In the genomic region with DNA sequence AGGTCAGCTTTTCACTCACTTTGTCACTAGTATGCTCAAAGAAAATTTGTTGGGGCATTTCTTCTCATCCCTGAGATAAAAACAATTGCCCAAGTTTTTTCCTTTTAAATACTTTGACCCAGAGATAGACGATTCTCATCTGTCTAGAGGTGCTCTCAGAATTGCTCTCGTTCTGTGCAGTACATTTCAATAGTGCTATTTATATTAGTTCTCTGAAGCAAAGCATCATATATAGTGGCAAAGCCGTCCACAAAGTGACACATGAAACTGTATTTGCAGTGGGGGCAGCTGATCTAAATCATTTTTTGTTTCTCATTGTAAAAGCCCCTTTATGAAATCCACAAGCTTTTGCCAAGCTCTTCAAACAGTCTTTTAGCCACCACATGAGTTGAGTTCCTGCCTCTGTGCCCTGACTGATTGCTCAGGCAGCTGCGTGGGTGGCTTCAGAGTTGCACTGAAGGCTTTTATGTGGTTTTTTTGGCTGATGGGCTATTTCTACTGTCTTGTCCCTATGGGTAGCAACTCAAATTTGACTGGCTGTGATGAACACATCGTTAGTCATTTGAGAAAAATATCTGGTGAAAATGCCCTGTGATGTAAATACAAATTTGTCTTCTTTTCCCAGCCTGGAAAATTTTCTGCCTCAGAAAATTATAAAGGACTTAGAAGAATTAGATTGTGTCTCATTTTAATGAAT, we compare ENCODE assay signal across 8 cellular contexts.
DNase-seq lines count a peak whose midpoint lies in the region; ATAC-seq, FAIRE-seq and TF ChIP-seq lines count a peak whose summit lies in the region.

No MANE protein-coding gene starts in this region.

- H2AFZ ChIP-seq in K562 (ENCODE audit: low read depth, low read length) = no peak overlapping the region

- no peaks in the 10 kb centered on the region for H3K79me2 ChIP-seq in K562 (ENCODE audit: control insufficient read depth, insufficient read depth, low read length)

- peak; percentile 21 to 34 for DNase-seq in SJCRH30
- DNase-seq in K562 (ENCODE audit: extremely low read depth in 1 of 4, low spot score in 3 of 4) = peak in 1 of 4 experiments; percentile 11
- peak; percentile 60 to 81 for DNase-seq in stimulated activated CD4-positive, alpha-beta T cell treated with anti-CD3 and anti-CD28 coated beads, Interleukin-4, amount 100 ng/mL, for 4 hours
- DNase-seq in esophagus squamous epithelium (lab: John Stamatoyannopoulos, UW) = no peak
- no peak for DNase-seq in DMS53 (lab: John Stamatoyannopoulos, UW)
- DNase-seq in NCI-H1092 treated with DMSO at 0.1 percent for 48 hours (lab: John Stamatoyannopoulos, UW) = no peak

- in situ Hi-C loops in K562 (cut with MboI) = no loop called here

- TF ChIP-seq POLR2A in K562 (conservative IDR thresholded peaks at IDR 0.05) (no peak), esophagus squamous epithelium (IDR thresholded peaks at IDR 0.05) (no peak)

- H3K4me1 ChIP-seq in SJCRH30 = no peaks in the 10 kb centered on the region
- H3K4me1 ChIP-seq in K562 (replicated peaks in 1 of 2; ENCODE audit: control insufficient read depth in 2 of 2, insufficient read depth in 2 of 2, low read length in 2 of 2) = no peaks in the 10 kb centered on the region
- peaks cover 0 to 13% (median 0%) of the 10 kb centered on the region in 3 donors for H3K4me1 ChIP-seq in esophagus squamous epithelium

- no peaks in the 10 kb centered on the region for H3K27me3 ChIP-seq in SJCRH30
- H3K27me3 ChIP-seq in K562 (ENCODE audit: control insufficient read depth in 2 of 2, insufficient read depth in 2 of 2, low read length in 2 of 2) = no peaks in the 10 kb centered on the region; a peak in 1 of 5 replicates
- H3K27me3 ChIP-seq in esophagus squamous epithelium = no peaks in the 10 kb centered on the region

- H3K9me3 ChIP-seq in SJCRH30 (replicated peaks) (no peaks in the 10 kb centered on the region), K562 (replicated peaks; ENCODE audit: control insufficient read depth, insufficient read depth, low read depth, low read length) (no peaks in the 10 kb centered on the region), esophagus squamous epithelium (no peaks in the 10 kb centered on the region)

- peak; percentile 94 for ATAC-seq in GM18502 (IDR thresholded peaks at IDR 0.05; ENCODE audit: poor library complexity, unreplicated experiment)
- peak; percentile 89 for ATAC-seq in HG02763 (IDR thresholded peaks at IDR 0.05; ENCODE audit: unreplicated experiment)
- no peak for ATAC-seq in K562

- H3K27ac ChIP-seq in SJCRH30 (no peak overlapping the region), K562 (ENCODE audit: extremely low read depth, low read depth, low read length) (no peak overlapping the region), esophagus squamous epithelium (no peak overlapping the region)

- CTCF ChIA-PET in K562 (lab: Yijun Ruan, JAX; ENCODE audit: low intra/inter-chr PET ratio) = no interaction called here

- BruUV-seq in K562 (replicated peaks; lab: Mats Ljungman, UMichigan) = no TSS peak

- no peaks in the 10 kb centered on the region for H4K20me1 ChIP-seq in K562 (replicated peaks; ENCODE audit: control insufficient read depth, insufficient read depth, low read length)

- H3K9ac ChIP-seq in K562 (ENCODE audit: insufficient read depth in 1 of 2, low read depth in 2 of 2, low read length in 2 of 2) = no peak overlapping the region

- no peak for TF ChIP-seq RAD21 in K562 (CRISPR knock-in tag; conservative IDR thresholded peaks at IDR 0.05 in 1 of 2, IDR thresholded peaks at IDR 0.05 in 1 of 2)

- no peaks in the 10 kb centered on the region for H3K9me1 ChIP-seq in K562 (ENCODE audit: control insufficient read depth, insufficient read depth, low read length)

- TF ChIP-seq CTCF in K562 (IDR thresholded peaks at IDR 0.05 in 2 of 3, conservative IDR thresholded peaks at IDR 0.05 in 1 of 3; ENCODE audit: insufficient read depth in 2 of 3, low read depth in 1 of 3, low read length in 3 of 3) (no peak), esophagus squamous epithelium (IDR thresholded peaks at IDR 0.05) (no peak)

- POLR2A ChIA-PET in K562 (lab: Yijun Ruan, JAX) = no interaction called here

- 0% methylated on average over 5 of the region's 5 CpGs for WGBS in K562 (ENCODE audit: insufficient coverage, low coverage, missing lambda C conversion rate)
- 12 to 42% methylated on average over 5 of the region's 5 CpGs for WGBS in esophagus squamous epithelium, 2 donors

- H3K36me3 ChIP-seq in SJCRH30 (no peaks in the 10 kb centered on the region), K562 (ENCODE audit: control insufficient read depth, insufficient read depth, low read length) (no peaks in the 10 kb centered on the region), esophagus squamous epithelium (no peaks in the 10 kb centered on the region)

- H3K4me3 ChIP-seq in SJCRH30 = no peak overlapping the region
- H3K4me3 ChIP-seq in K562 = no peak overlapping the region
- H3K4me3 ChIP-seq in esophagus squamous epithelium = no peak overlapping the region

- no peak for FAIRE-seq in K562 (lab: Jason Lieb, UNC)

- intact Hi-C loops in K562 (cut with micrococcal nuclease) = no loop called here
- intact Hi-C loops in esophagus squamous epithelium (cut with DNase I) = no loop called here

- H3K4me2 ChIP-seq in K562 (ENCODE audit: insufficient read depth, low read length) = no peak overlapping the region

- no peak for TF ChIP-seq EP300 in K562 (IDR thresholded peaks at IDR 0.05; ENCODE audit: low read length)

TF ChIP-seq in K562, 482 proteins besides CTCF, POLR2A, EP300 and RAD21:
- TF ChIP-seq ZNF586 (CRISPR knock-in tag; conservative IDR thresholded peaks at IDR 0.05) (no peak), TCF7 (IDR thresholded peaks at IDR 0.05; ENCODE audit: borderline replicate concordance) (peak; percentile 60; the same call in 1 of the 2 replicates), POLR2H (tag; IDR thresholded peaks at IDR 0.05; ENCODE audit: low read depth) (no peak), FOXJ3 (CRISPR knock-in tag; IDR thresholded peaks at IDR 0.05) (no peak), EGR1 (conservative IDR thresholded peaks at IDR 0.05) (peak; percentile 75)
TF ChIP-seq in K562: peak in this region for 2.

Comparison
In these comparisons a context has a peak if more than half of its experiments do, and no peak if none do; other contexts are left out.
1. DNase-seq: peak in SJCRH30 (2 of 2) and stimulated activated CD4-positive, alpha-beta T cell treated with anti-CD3 and anti-CD28 coated beads, Interleukin-4, amount 100 ng/mL, for 4 hours (2 of 2); none in esophagus squamous epithelium (single experiment), DMS53 (single experiment) and NCI-H1092 treated with DMSO at 0.1 percent for 48 hours (single experiment).